18 cellular contexts compared by ENCODE assay signal in genomic region chr10:24813866-24814265, GRCh38.
DNase-seq lines count a peak whose midpoint lies in the region; ATAC-seq and TF ChIP-seq lines count a peak whose summit lies in the region.
"Had no signal": no experiment of that assay in that cellular context is flagged by ENCODE, and none has a peak within 500 bp of the region (broad histone marks: within the 10 kb centered on the region; RNA-seq: fewer than 3 reads in every experiment).

No MANE protein-coding gene starts in this region.

- H3K36me3 Mint-ChIP-seq in Calu3 (ENCODE audit: insufficient read depth, unreplicated experiment): no peaks in the 10 kb centered on the region
- H3K36me3 Mint-ChIP-seq in H9 (ENCODE audit: insufficient read depth in 1 of 3, low read depth in 3 of 3): no peaks in the 10 kb centered on the region
- H3K36me3 Mint-ChIP-seq: CD14-positive monocyte had no signal

- H3F3A ChIP-seq in smooth muscle cell (ENCODE audit: low read depth): no peaks in the 10 kb centered on the region

- H3K27ac ChIP-seq in RWPE1 (peak overlapping the region; percentile 75), smooth muscle cell (ENCODE audit: low read depth) (peak overlapping the region; percentile 72), H9 (ENCODE audit: insufficient read length, low read depth, low read length) (no peak overlapping the region)
- H3K27ac ChIP-seq: HL-60 had no signal

- H3K9me3 ChIP-seq in smooth muscle cell (replicated peaks; ENCODE audit: low read depth) (no peaks in the 10 kb centered on the region), H9 (ENCODE audit: control insufficient read depth, low read depth, low read length) (no peaks in the 10 kb centered on the region)
- H3K9me3 ChIP-seq: HAP-1 had no signal

- no peak overlapping the region for H2AK5ac ChIP-seq in H9 (ENCODE audit: insufficient read length, low read length)

- no peak overlapping the region for H4K8ac ChIP-seq in H9 (replicated peaks; ENCODE audit: insufficient read length, low read depth, low read length)

- ATAC-seq in GM18519 (IDR thresholded peaks at IDR 0.05; ENCODE audit: low FRiP score, unreplicated experiment): no peak
- ATAC-seq: HepG2 had no signal

- no peak overlapping the region for H3K4me2 ChIP-seq in smooth muscle cell
- no peak overlapping the region for H3K4me2 ChIP-seq in H9 (ENCODE audit: insufficient read depth, insufficient read length, low read length)

- H2BK120ac ChIP-seq in H9 (ENCODE audit: low read depth, low read length, poor library complexity, severe bottlenecking): no peak overlapping the region

- no peaks in the 10 kb centered on the region for H3K79me1 ChIP-seq in H9 (ENCODE audit: insufficient read depth, low read depth, low read length, poor library complexity, severe bottlenecking)

- H3K27ac Mint-ChIP-seq in Calu3 (ENCODE audit: unreplicated experiment): peak overlapping the region; percentile 74
- H3K27ac Mint-ChIP-seq in H9: no peak overlapping the region
- H3K27ac Mint-ChIP-seq: B cell, CD14-positive monocyte had no signal

- no peak overlapping the region for H2BK15ac ChIP-seq in H9 (ENCODE audit: low read depth, low read length)

- H3K4me3 ChIP-seq in smooth muscle cell: no peak overlapping the region
- H3K4me3 ChIP-seq: HAP-1 had no signal

- H3K4ac ChIP-seq in H9 (ENCODE audit: low read depth, low read length): no peak overlapping the region

- H3T11ph ChIP-seq in H9 (ENCODE audit: low read length): no peak overlapping the region

- H3K27me3 Mint-ChIP-seq in Calu3 (ENCODE audit: unreplicated experiment) (no peaks in the 10 kb centered on the region), H9 (ENCODE audit: low read depth) (no peaks in the 10 kb centered on the region)
- H3K27me3 Mint-ChIP-seq: B cell had no signal

- H2BK12ac ChIP-seq in H9 (ENCODE audit: insufficient read length, low read depth, low read length): no peak overlapping the region

- H3K4me3 Mint-ChIP-seq in Calu3 (ENCODE audit: low read depth, unreplicated experiment) (no peak overlapping the region), H9 (no peak overlapping the region)
- H3K4me3 Mint-ChIP-seq: B cell, CD14-positive monocyte had no signal

- intact Hi-C loops in Calu3 (cut with micrococcal nuclease; ENCODE audit: unreplicated experiment): no loop called here

- H4K5ac ChIP-seq in H9 (ENCODE audit: insufficient read length, low read depth, low read length): no peak overlapping the region

- H4K20me1 ChIP-seq in smooth muscle cell (ENCODE audit: low read depth) (no peaks in the 10 kb centered on the region), H9 (ENCODE audit: control insufficient read depth, insufficient read depth, insufficient read length) (no peaks in the 10 kb centered on the region)

- H3K9ac ChIP-seq in smooth muscle cell (ENCODE audit: low read depth) (no peak overlapping the region), H9 (ENCODE audit: extremely low read depth, insufficient read length, low read length) (no peak overlapping the region)

- H3K9me3 Mint-ChIP-seq in Calu3 (ENCODE audit: low read depth, unreplicated experiment): no peaks in the 10 kb centered on the region
- H3K9me3 Mint-ChIP-seq in H9: peaks cover 0 to 5% of the 10 kb centered on the region in 2 experiments; a peak in 1 of 5 replicates

- H3K36me3 ChIP-seq in smooth muscle cell (ENCODE audit: low read depth): no peaks in the 10 kb centered on the region
- H3K36me3 ChIP-seq: HAP-1 had no signal

- no peak overlapping the region for H2AFZ ChIP-seq in smooth muscle cell (ENCODE audit: low read depth)
- H2AFZ ChIP-seq in H9 (ENCODE audit: low read length): no peak overlapping the region

- H3K18ac ChIP-seq in H9 (ENCODE audit: insufficient read length, low read depth, low read length): no peak overlapping the region

- BruUV-seq in Calu3 (replicated peaks; lab: Mats Ljungman, UMichigan): no TSS peak

- 91% methylated on average over 4 of the region's 4 CpGs for WGBS in smooth muscle cell (ENCODE audit: low lambda C conversion rate)
- no CpG with 5 or more reads among the region's 4 CpGs for WGBS in H9 (ENCODE audit: extremely low coverage, insufficient read length, low lambda C conversion rate)

- TF ChIP-seq CTCF in Calu3 (IDR thresholded peaks at IDR 0.05; ENCODE audit: unreplicated experiment): no peak
- no peak for TF ChIP-seq CTCF in RWPE1 (conservative IDR thresholded peaks at IDR 0.05; ENCODE audit: low read depth)
- no peak for TF ChIP-seq CTCF in smooth muscle cell (IDR thresholded peaks at IDR 0.05; ENCODE audit: borderline replicate concordance, insufficient read depth, poor library complexity, severe bottlenecking)
- no peak for TF ChIP-seq CTCF in H9 (conservative IDR thresholded peaks at IDR 0.05)

- CTCF ChIA-PET in Calu3 (lab: Charles Lee): no interaction called here
- CTCF ChIA-PET in RWPE1 (lab: Yijun Ruan, JAX): interaction anchor here (0.6 kb wide), 1 partner anchor 13 kb away, joined by 4 read pairs; no protein-coding TSS in a partner anchor

- H3K4me1 ChIP-seq in smooth muscle cell (ENCODE audit: low read depth) (no peaks in the 10 kb centered on the region), H9 (ENCODE audit: insufficient read depth, low read length) (no peaks in the 10 kb centered on the region)
- H3K4me1 ChIP-seq: HAP-1 had no signal

- POLR2A ChIA-PET in RWPE1 (lab: Yijun Ruan, JAX; ENCODE audit: low non-redundant PET): no interaction called here

- H4K91ac ChIP-seq in H9 (ENCODE audit: insufficient read length, low read depth, low read length): no peak overlapping the region

- H3K27me3 ChIP-seq in smooth muscle cell (ENCODE audit: low read depth) (no peaks in the 10 kb centered on the region), H9 (ENCODE audit: insufficient read depth, low read length) (no peaks in the 10 kb centered on the region)

- H3K56ac ChIP-seq in H9 (ENCODE audit: insufficient read length, low read depth, low read length): no peak overlapping the region

- no peak overlapping the region for H2BK20ac ChIP-seq in H9 (ENCODE audit: low read depth, low read length, poor library complexity, severe bottlenecking)

- peaks cover 10% of the 10 kb centered on the region for H3K4me1 Mint-ChIP-seq in Calu3 (ENCODE audit: low read depth, unreplicated experiment)
- H3K4me1 Mint-ChIP-seq in H9: peaks cover 6 to 8% of the 10 kb centered on the region in 2 experiments
- H3K4me1 Mint-ChIP-seq: B cell, CD14-positive monocyte had no signal

- no peak overlapping the region for H3K14ac ChIP-seq in H9 (ENCODE audit: insufficient read depth, low read length)

- H3K79me2 ChIP-seq in smooth muscle cell (ENCODE audit: low read depth) (no peaks in the 10 kb centered on the region), H9 (ENCODE audit: insufficient read depth, low read length) (no peaks in the 10 kb centered on the region)

- DNase-seq in Calu3 (no peak), RWPE1 (ENCODE audit: low spot score) (no peak), cerebellum (ENCODE audit: low spot score) (peak; percentile 38), smooth muscle cell (lab: John Stamatoyannopoulos, UW; ENCODE audit: unreplicated experiment) (no peak), H9 (no peak)
- no peak for DNase-seq in stimulated activated naive CD4-positive, alpha-beta T cell treated with Interleukin-2 at 50 U/mL for 16 hours (lab: John Stamatoyannopoulos, UW)
- DNase-seq: DND-41, KBM-7, NCI-H1092 treated with DMSO at 0.1 percent for 48 hours, NCI-H2081, NCI-H446 treated with DMSO at 0.1 percent for 48 hours, NCI-H526 treated with DMSO at 0.1 percent for 48 hours had no signal

- no peaks in the 10 kb centered on the region for H3K23me2 ChIP-seq in H9 (ENCODE audit: insufficient read length, low read depth, low read length, poor library complexity, severe bottlenecking)

- H3K23ac ChIP-seq in H9 (ENCODE audit: insufficient read length, low read depth, low read length): no peak overlapping the region

- no peak overlapping the region for H2BK5ac ChIP-seq in H9 (ENCODE audit: insufficient read length, low read length)
